12 cellular contexts compared by ENCODE assay signal in the genomic region with DNA sequence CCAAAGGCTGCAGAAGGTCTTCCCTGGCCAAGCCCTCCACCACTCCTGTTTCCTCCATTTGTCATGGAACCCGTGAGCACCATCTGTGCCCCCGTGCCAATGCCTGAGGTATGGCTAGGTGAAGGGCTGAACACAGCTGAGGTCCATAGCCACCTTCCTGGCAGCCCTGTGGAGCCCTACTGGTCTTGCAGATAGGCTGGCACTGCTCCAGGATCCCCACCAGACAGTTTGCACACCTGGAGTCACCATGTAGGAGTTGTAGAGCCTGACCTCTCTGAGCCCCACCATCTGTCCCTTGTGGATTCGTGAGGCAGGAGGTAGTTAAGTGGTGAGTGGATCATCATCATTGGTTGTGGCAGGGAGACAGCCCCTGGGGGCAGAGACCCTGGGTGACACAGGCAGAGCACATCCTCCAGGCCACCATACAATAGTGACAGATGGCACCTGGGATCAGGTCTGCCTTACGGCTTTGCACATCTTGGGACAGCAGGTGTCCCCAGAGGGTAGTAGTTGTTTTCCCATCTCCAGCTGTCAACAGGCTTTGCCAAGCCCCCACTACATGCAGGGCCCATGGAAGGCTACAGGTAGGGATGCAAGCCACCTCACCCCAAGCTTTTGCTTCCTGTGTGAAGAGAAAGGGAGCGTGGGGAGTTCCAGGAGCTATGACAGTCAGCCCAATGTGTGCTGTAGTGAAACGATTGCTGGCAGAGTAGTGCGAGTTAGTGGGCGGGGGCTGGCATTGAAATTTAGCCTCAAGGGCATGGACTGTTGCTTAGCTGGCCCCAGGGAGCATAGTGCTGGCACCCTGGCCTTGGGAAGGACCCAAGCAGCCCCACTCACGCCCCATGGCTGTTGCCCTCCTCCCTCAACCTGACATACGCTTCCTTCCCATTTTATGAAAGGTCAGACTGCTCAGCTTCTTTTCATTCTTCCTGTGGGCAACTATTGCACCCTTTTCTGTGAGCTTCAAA. TPM values are rescaled to one million over a fixed set of nuclear protein-coding genes. Genes with fewer than 3 reads are reported as not detected.
DNase-seq lines count a peak whose midpoint lies in the region; ATAC-seq and TF ChIP-seq lines count a peak whose summit lies in the region.
"Had no signal": no experiment of that assay in that cellular context is flagged by ENCODE, and none has a peak within 500 bp of the region (broad histone marks: within the 10 kb centered on the region; RNA-seq: fewer than 3 reads in every experiment).

No MANE protein-coding gene starts in this region.

- TF ChIP-seq POLR2A in esophagus muscularis mucosa (IDR thresholded peaks at IDR 0.05; ENCODE audit: low read depth): no peak

- TF ChIP-seq EP300 in esophagus muscularis mucosa (IDR thresholded peaks at IDR 0.05): no peak

- no peak overlapping the region for H3K27ac Mint-ChIP-seq in mesothelial cell of epicardium

- H3K27me3 Mint-ChIP-seq in mesothelial cell of epicardium (ENCODE audit: low read depth): no peaks in the 10 kb centered on the region

- peak; percentile 8 for DNase-seq in left ventricle myocardium inferior
- DNase-seq in right atrium auricular region (ENCODE audit: low spot score): no peak
- DNase-seq in NCI-H1694 treated with DMSO at 0.1 percent for 48 hours (lab: John Stamatoyannopoulos, UW): peak; percentile 75
- peak; percentile 31 for DNase-seq in UCSD-AML1 (lab: John Stamatoyannopoulos, UW; ENCODE audit: unreplicated experiment)
- no peak for DNase-seq in stimulated activated naive CD8-positive, alpha-beta T cell treated with anti-CD3 and anti-CD28 coated beads, Interleukin-15, Interleukin-2, amounts not matched to agents 100 U/mL and 50 U/mL, for 24 hours
- DNase-seq in mesothelial cell of epicardium (ENCODE audit: low spot score in 2 of 2, unreplicated experiment in 2 of 2): no peak
- no peak for DNase-seq in esophagus muscularis mucosa (ENCODE audit: extremely low spot score)
- DNase-seq: activated CD4-positive, CD25-positive, alpha-beta regulatory T cell; NCI-H446 treated with DMSO at 0.1 percent for 48 hours; stimulated activated naive CD4-positive, alpha-beta T cell had no signal

- WGBS in esophagus muscularis mucosa: 85% methylated on average over 10 of the region's 10 CpGs

- H3K4me3 ChIP-seq in left ventricle myocardium inferior: no peak overlapping the region
- no peak overlapping the region for H3K4me3 ChIP-seq in right atrium auricular region
- H3K4me3 ChIP-seq in esophagus muscularis mucosa: no peak overlapping the region
- H3K4me3 ChIP-seq: SJSA1 had no signal

- no peak overlapping the region for H3K4me3 Mint-ChIP-seq in mesothelial cell of epicardium

- H3K4me1 Mint-ChIP-seq in mesothelial cell of epicardium: no peaks in the 10 kb centered on the region

- H3K27ac ChIP-seq in left ventricle myocardium inferior (replicated peaks) (no peak overlapping the region), right atrium auricular region (no peak overlapping the region), esophagus muscularis mucosa (replicated peaks in 1 of 4) (no peak overlapping the region)
- H3K27ac ChIP-seq: SJSA1 had no signal

- H3K9me3 ChIP-seq in left ventricle myocardium inferior (replicated peaks) (no peaks in the 10 kb centered on the region), right atrium auricular region (no peaks in the 10 kb centered on the region), esophagus muscularis mucosa (no peaks in the 10 kb centered on the region)
- H3K9me3 ChIP-seq: SJSA1 had no signal

- no peaks in the 10 kb centered on the region for H3K9me3 Mint-ChIP-seq in mesothelial cell of epicardium

- H3K27me3 ChIP-seq in left ventricle myocardium inferior (ENCODE audit: low read depth) (no peaks in the 10 kb centered on the region), right atrium auricular region (no peaks in the 10 kb centered on the region), esophagus muscularis mucosa (no peaks in the 10 kb centered on the region)
- H3K27me3 ChIP-seq: SJSA1 had no signal

- peaks cover 9% of the 10 kb centered on the region for H3K4me1 ChIP-seq in left ventricle myocardium inferior
- H3K4me1 ChIP-seq in right atrium auricular region: peaks cover 0 to 12% of the 10 kb centered on the region in 2 donors
- peaks cover 0 to 13% (median 9%) of the 10 kb centered on the region in 4 donors for H3K4me1 ChIP-seq in esophagus muscularis mucosa
- H3K4me1 ChIP-seq: SJSA1 had no signal

- H3K36me3 ChIP-seq in left ventricle myocardium inferior (peaks cover 39% of the 10 kb centered on the region), right atrium auricular region (peaks cover 11% of the 10 kb centered on the region), esophagus muscularis mucosa (peaks cover 0 to 80% (median 58%) of the 10 kb centered on the region in 4 donors)

- peaks cover 11% of the 10 kb centered on the region for H3K36me3 Mint-ChIP-seq in mesothelial cell of epicardium

- intact Hi-C loops in left ventricle myocardium inferior (cut with micrococcal nuclease) (no loop called here), esophagus muscularis mucosa (cut with DNase I) (no loop called here)

- TF ChIP-seq CTCF in left ventricle myocardium inferior (IDR thresholded peaks at IDR 0.05; ENCODE audit: borderline replicate concordance) (no peak), right atrium auricular region (IDR thresholded peaks at IDR 0.05) (no peak), mesothelial cell of epicardium (IDR thresholded peaks at IDR 0.05; ENCODE audit: unreplicated experiment) (no peak), esophagus muscularis mucosa (IDR thresholded peaks at IDR 0.05) (no peak)

- peak; percentile 9 for ATAC-seq in stimulated activated naive CD8-positive, alpha-beta T cell treated with anti-CD3 and anti-CD28 coated beads, Interleukin-15, Interleukin-2, amounts not matched to agents 100 U/mL and 50 U/mL, for 24 hours
- ATAC-seq in HG02763 (IDR thresholded peaks at IDR 0.05; ENCODE audit: unreplicated experiment): no peak

RNA-seq across cellular contexts. Expression of a gene that starts 52.4 kb away (rescaled TPM):
- 3.2 TPM for total RNA-seq in left ventricle myocardium inferior
- 1 to 10 TPM; 4.9 to 9.5 TPM for total RNA-seq in right atrium auricular region
- 0.91 to 1.4 TPM (median 1.2 TPM) in 3 replicates for total RNA-seq in mesothelial cell of epicardium
- total RNA-seq in esophagus muscularis mucosa: 1 to 10 TPM; 3.3 to 10.0 (median 4.2) TPM

Comparison
In these comparisons a context has a peak if more than half of its experiments do, and no peak if none do; other contexts are left out.
1. DNase-seq: peak in left ventricle myocardium inferior (single experiment), NCI-H1694 treated with DMSO at 0.1 percent for 48 hours (single experiment) and UCSD-AML1 (single experiment); none in right atrium auricular region (single experiment), stimulated activated naive CD8-positive, alpha-beta T cell treated with anti-CD3 and anti-CD28 coated beads, Interleukin-15, Interleukin-2, amounts not matched to agents 100 U/mL and 50 U/mL, for 24 hours (single experiment), mesothelial cell of epicardium (0 of 2) and esophagus muscularis mucosa (single experiment).